Comparison of ENCODE assay signal across 25 cellular contexts in the genomic region with DNA sequence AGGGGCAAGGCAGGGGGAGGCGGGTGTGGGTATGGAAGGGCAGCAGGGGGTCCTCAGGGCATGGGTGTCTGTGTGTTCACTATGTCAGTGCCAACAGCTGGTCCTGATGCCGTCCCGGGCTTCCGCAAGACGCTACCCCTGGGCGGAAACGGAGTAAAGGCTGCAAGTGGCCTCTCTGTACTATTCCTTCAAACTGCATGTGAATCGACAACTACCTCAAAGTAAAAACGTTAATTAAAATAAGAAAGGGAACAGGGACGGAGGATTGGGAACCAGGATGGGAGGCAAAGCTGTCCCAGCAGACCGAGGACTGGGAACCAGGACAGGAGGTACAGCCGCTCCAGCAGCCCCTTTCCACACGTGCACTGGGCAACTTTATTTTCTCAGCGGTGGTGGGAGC.
"Had no signal": no experiment of that assay in that cellular context is flagged by ENCODE, and none has a peak within 500 bp of the region (broad histone marks: within the 10 kb centered on the region; RNA-seq: fewer than 3 reads in every experiment).

No MANE protein-coding gene starts in this region.

- H3K27ac ChIP-seq: neural progenitor cell, ovary, right atrium auricular region, right lobe of liver, tibial nerve, uterus had no signal

- H3K27me3 ChIP-seq: ovary, right atrium auricular region, right lobe of liver, uterus had no signal

- H3K27ac Mint-ChIP-seq: mesothelial cell of epicardium; naive B cell; natural killer cell; nephron progenitor cell; progenitor cell of endocrine pancreas; stimulated activated memory B cell treated with anti-CD40 and anti-IgM and Interleukin-4, amounts not matched to agents 10 μg/mL and 1 μg/mL and 100 μg/mL, for 72 hours; stimulated activated naive CD8-positive, alpha-beta T cell treated with anti-CD3 and anti-CD28 coated beads, Interleukin-15, amount 100 ng/mL, for 72 hours; type B pancreatic cell had no signal

- H3K9me3 ChIP-seq: ovary, right atrium auricular region, right lobe of liver, tibial nerve, uterus had no signal

- H3K4me1 Mint-ChIP-seq: mesothelial cell of epicardium; naive B cell; natural killer cell; neural progenitor cell; stimulated activated memory B cell treated with anti-CD40 and anti-IgM and Interleukin-4, amounts not matched to agents 10 μg/mL and 1 μg/mL and 100 μg/mL, for 72 hours; stimulated activated naive CD8-positive, alpha-beta T cell treated with anti-CD3 and anti-CD28 coated beads, Interleukin-15, amount 100 ng/mL, for 72 hours had no signal

- H3K4me3 Mint-ChIP-seq: mesothelial cell of epicardium; naive B cell; natural killer cell; nephron progenitor cell; neural progenitor cell; stimulated activated memory B cell treated with anti-CD40 and anti-IgM and Interleukin-4, amounts not matched to agents 10 μg/mL and 1 μg/mL and 100 μg/mL, for 72 hours; stimulated activated naive CD8-positive, alpha-beta T cell treated with anti-CD3 and anti-CD28 coated beads, Interleukin-15, amount 100 ng/mL, for 72 hours; type B pancreatic cell had no signal

- H3K4me2 ChIP-seq: neural progenitor cell, smooth muscle cell had no signal

- H2AFZ ChIP-seq: neural progenitor cell had no signal

- ATAC-seq: right lobe of liver; stimulated activated memory B cell treated with anti-CD40 and anti-IgM and Interleukin-4, amounts not matched to agents 10 μg/mL and 1 μg/mL and 100 μg/mL, for 72 hours; stimulated activated naive CD8-positive, alpha-beta T cell treated with anti-CD3 and anti-CD28 coated beads, Interleukin-15, amount 100 ng/mL, for 72 hours had no signal

- H3K9me3 Mint-ChIP-seq: mesothelial cell of epicardium; naive B cell; natural killer cell; nephron progenitor cell; neural progenitor cell; stimulated activated memory B cell treated with anti-CD40 and anti-IgM and Interleukin-4, amounts not matched to agents 10 μg/mL and 1 μg/mL and 100 μg/mL, for 72 hours; stimulated activated naive CD8-positive, alpha-beta T cell treated with anti-CD3 and anti-CD28 coated beads, Interleukin-15, amount 100 ng/mL, for 72 hours; type B pancreatic cell had no signal

- DNase-seq: hippocampal formation; islet precursor cell; mesendoderm; naive B cell; natural killer cell; nephron progenitor cell; ovary; right lobe of liver; stimulated activated CD4-positive, alpha-beta T cell treated with anti-CD3 and anti-CD28 coated beads, Interleukin-1b, Interleukin-23, amount 100 ng/mL, for 48 hours; stimulated activated CD4-positive, alpha-beta T cell treated with anti-CD3 and anti-CD28 coated beads, Interleukin-2, amount 100 ng/mL, for 48 hours; stimulated activated CD4-positive, alpha-beta T cell treated with anti-CD3 and anti-CD28 coated beads, Interleukin-4, amount 100 ng/mL, for 4 hours; stimulated activated CD8-positive, alpha-beta memory T cell treated with anti-CD3 and anti-CD28 coated beads, Interleukin-4, amount 100 ng/mL, for 48 hours; stimulated activated naive CD4-positive, alpha-beta T cell treated with Interleukin-2 at 50 U/mL for 16 hours; stimulated activated naive CD8-positive, alpha-beta T cell treated with anti-CD3 and anti-CD28 coated beads, Interleukin-15, amount 100 ng/mL, for 72 hours; substantia nigra; uterus had no signal

- H3K4me1 ChIP-seq: neural progenitor cell, right atrium auricular region, right lobe of liver, uterus had no signal

- H3K4me3 ChIP-seq: lung, neural progenitor cell, ovary, right atrium auricular region, right lobe of liver, smooth muscle cell, tibial nerve, uterus had no signal

- H3K36me3 ChIP-seq: neural progenitor cell, ovary, right atrium auricular region, right lobe of liver, tibial nerve, uterus had no signal

- H3K36me3 Mint-ChIP-seq: mesothelial cell of epicardium; naive B cell; natural killer cell; neural progenitor cell; stimulated activated memory B cell treated with anti-CD40 and anti-IgM and Interleukin-4, amounts not matched to agents 10 μg/mL and 1 μg/mL and 100 μg/mL, for 72 hours; type B pancreatic cell had no signal
